ENCODE assay signal across 17 cellular contexts in genomic region chr10:33252324-33252723, GRCh38.
A peak's percentile ranks its signal among the peaks of the same experiment; 100 is the strongest.
DNase-seq lines count a peak whose midpoint lies in the region; ATAC-seq and TF ChIP-seq lines count a peak whose summit lies in the region.
"Had no signal": no experiment of that assay in that cellular context is flagged by ENCODE, and none has a peak within 500 bp of the region (broad histone marks: within the 10 kb centered on the region; RNA-seq: fewer than 3 reads in every experiment).

No MANE protein-coding gene starts in this region.

- ATAC-seq in activated CD8-positive, alpha-beta T cell treated with anti-CD3 and anti-CD28 coated beads for 36 hours: peak; percentile 28
- ATAC-seq in activated CD8-positive, alpha-beta T cell treated with anti-CD3 and anti-CD28 coated beads, Interleukin-2, amount 10 ng/mL, durations not matched to agents 7 days and 5 days: no peak
- no peak for ATAC-seq in CD4-positive, alpha-beta T cell (ENCODE audit: poor library complexity)
- no peak for ATAC-seq in left lung

- H3K36me3 Mint-ChIP-seq in activated CD8-positive, alpha-beta T cell treated with anti-CD3 and anti-CD28 coated beads for 36 hours (ENCODE audit: low read depth): peaks cover 1% of the 10 kb centered on the region
- no peaks in the 10 kb centered on the region for H3K36me3 Mint-ChIP-seq in activated CD8-positive, alpha-beta T cell treated with anti-CD3 and anti-CD28 coated beads, Interleukin-2, amount 10 ng/mL, durations not matched to agents 7 days and 5 days (ENCODE audit: low read depth)
- no peaks in the 10 kb centered on the region for H3K36me3 Mint-ChIP-seq in CD4-positive, alpha-beta T cell (ENCODE audit: low read depth)
- H3K36me3 Mint-ChIP-seq in activated T-helper 1 cell treated with anti-CD3 and anti-CD28 coated beads, Interleukin-12 subunit alpha, Interleukin-12 subunit beta, Interleukin-2, Interleukin-4 antibody, amounts not matched to agents 30 ng/mL and 10 ng/mL and 1 ng/mL, durations not matched to agents 14 hours and 24 hours and 36 hours (ENCODE audit: low read depth): peaks cover 4% of the 10 kb centered on the region
- peaks cover 84% of the 10 kb centered on the region for H3K36me3 Mint-ChIP-seq in osteocyte (ENCODE audit: unreplicated experiment)

- no peaks in the 10 kb centered on the region for H3K27me3 ChIP-seq in CD4-positive, alpha-beta T cell (ENCODE audit: control insufficient read depth, insufficient read depth, low read length)
- no peaks in the 10 kb centered on the region for H3K27me3 ChIP-seq in left lung
- no peaks in the 10 kb centered on the region for H3K27me3 ChIP-seq in vagina
- H3K27me3 ChIP-seq: esophagus muscularis mucosa had no signal

- H3K27ac ChIP-seq in CD4-positive, alpha-beta T cell (ENCODE audit: low read depth, low read length): no peak overlapping the region
- peak overlapping the region in 1 of 2 donors; percentile 14 for H3K27ac ChIP-seq in left lung
- H3K27ac ChIP-seq in vagina: no peak overlapping the region

- H3K27ac Mint-ChIP-seq in activated CD8-positive, alpha-beta T cell treated with anti-CD3 and anti-CD28 coated beads for 36 hours: peak overlapping the region; percentile 73
- no peak overlapping the region for H3K27ac Mint-ChIP-seq in activated CD8-positive, alpha-beta T cell treated with anti-CD3 and anti-CD28 coated beads, Interleukin-2, amount 10 ng/mL, durations not matched to agents 7 days and 5 days
- peak overlapping the region; percentile 12 for H3K27ac Mint-ChIP-seq in CD4-positive, alpha-beta T cell
- H3K27ac Mint-ChIP-seq in activated T-helper 1 cell treated with anti-CD3 and anti-CD28 coated beads, Interleukin-12 subunit alpha, Interleukin-12 subunit beta, Interleukin-2, Interleukin-4 antibody, amounts not matched to agents 30 ng/mL and 10 ng/mL and 1 ng/mL, durations not matched to agents 14 hours and 24 hours and 36 hours: peak overlapping the region; percentile 85
- peak overlapping the region; percentile 96 for H3K27ac Mint-ChIP-seq in osteocyte (ENCODE audit: unreplicated experiment)

- DNase-seq in activated CD8-positive, alpha-beta T cell treated with anti-CD3 and anti-CD28 coated beads for 36 hours: peak; percentile 22
- no peak for DNase-seq in activated CD8-positive, alpha-beta T cell treated with anti-CD3 and anti-CD28 coated beads, Interleukin-2, amount 10 ng/mL, durations not matched to agents 7 days and 5 days
- no peak for DNase-seq in CD4-positive, alpha-beta T cell
- no peak for DNase-seq in activated T-helper 1 cell treated with anti-CD3 and anti-CD28 coated beads, Interleukin-12 subunit alpha, Interleukin-12 subunit beta, Interleukin-2, Interleukin-4 antibody, amounts not matched to agents 30 ng/mL and 10 ng/mL and 1 ng/mL, durations not matched to agents 14 hours and 24 hours and 36 hours (ENCODE audit: low spot score)
- DNase-seq in osteocyte (ENCODE audit: extremely low spot score, unreplicated experiment): no peak
- no peak for DNase-seq in left lung
- no peak for DNase-seq in vagina (ENCODE audit: extremely low spot score in 2 of 2)
- DNase-seq in retina: no peak
- DNase-seq: activated CD8-positive, alpha-beta memory T cell treated with anti-CD3 and anti-CD28 coated beads, Interleukin-2, amount 50 U/mL, for 4 hours; aorta; cortex of kidney; KG1; midbrain; NCI-H446 treated with DMSO at 0.1 percent for 48 hours; occipital lobe; substantia nigra had no signal

- H3K4me1 Mint-ChIP-seq in activated CD8-positive, alpha-beta T cell treated with anti-CD3 and anti-CD28 coated beads for 36 hours (ENCODE audit: low read depth): peaks cover 58% of the 10 kb centered on the region
- H3K4me1 Mint-ChIP-seq in activated CD8-positive, alpha-beta T cell treated with anti-CD3 and anti-CD28 coated beads, Interleukin-2, amount 10 ng/mL, durations not matched to agents 7 days and 5 days (ENCODE audit: low read depth): peaks cover 33% of the 10 kb centered on the region
- H3K4me1 Mint-ChIP-seq in CD4-positive, alpha-beta T cell (ENCODE audit: low read depth): peaks cover 47% of the 10 kb centered on the region
- H3K4me1 Mint-ChIP-seq in activated T-helper 1 cell treated with anti-CD3 and anti-CD28 coated beads, Interleukin-12 subunit alpha, Interleukin-12 subunit beta, Interleukin-2, Interleukin-4 antibody, amounts not matched to agents 30 ng/mL and 10 ng/mL and 1 ng/mL, durations not matched to agents 14 hours and 24 hours and 36 hours (ENCODE audit: low read depth): peaks cover 58% of the 10 kb centered on the region
- peaks cover 80% of the 10 kb centered on the region for H3K4me1 Mint-ChIP-seq in osteocyte (ENCODE audit: unreplicated experiment)

- peak overlapping the region; percentile 9 for H3K4me3 Mint-ChIP-seq in activated CD8-positive, alpha-beta T cell treated with anti-CD3 and anti-CD28 coated beads for 36 hours
- no peak overlapping the region for H3K4me3 Mint-ChIP-seq in activated CD8-positive, alpha-beta T cell treated with anti-CD3 and anti-CD28 coated beads, Interleukin-2, amount 10 ng/mL, durations not matched to agents 7 days and 5 days
- no peak overlapping the region for H3K4me3 Mint-ChIP-seq in CD4-positive, alpha-beta T cell
- H3K4me3 Mint-ChIP-seq in activated T-helper 1 cell treated with anti-CD3 and anti-CD28 coated beads, Interleukin-12 subunit alpha, Interleukin-12 subunit beta, Interleukin-2, Interleukin-4 antibody, amounts not matched to agents 30 ng/mL and 10 ng/mL and 1 ng/mL, durations not matched to agents 14 hours and 24 hours and 36 hours: peak overlapping the region; percentile 32
- peak overlapping the region; percentile 5 for H3K4me3 Mint-ChIP-seq in osteocyte (ENCODE audit: unreplicated experiment)

- no peak for TF ChIP-seq CTCF in activated CD8-positive, alpha-beta T cell treated with anti-CD3 and anti-CD28 coated beads for 36 hours (IDR thresholded peaks at IDR 0.05)
- TF ChIP-seq CTCF in CD4-positive, alpha-beta T cell (IDR thresholded peaks at IDR 0.05): no peak
- TF ChIP-seq CTCF in osteocyte (IDR thresholded peaks at IDR 0.05) (no peak), left lung (IDR thresholded peaks at IDR 0.05) (no peak), vagina (IDR thresholded peaks at IDR 0.05) (no peak)

- intact Hi-C loops in activated CD8-positive, alpha-beta T cell treated with anti-CD3 and anti-CD28 coated beads for 36 hours (cut with micrococcal nuclease): no loop called here
- intact Hi-C loops in CD4-positive, alpha-beta T cell (cut with DNase I, micrococcal nuclease): no loop called here
- intact Hi-C loops in activated T-helper 1 cell treated with anti-CD3 and anti-CD28 coated beads, Interleukin-12 subunit alpha, Interleukin-12 subunit beta, Interleukin-2, Interleukin-4 antibody, amounts not matched to agents 30 ng/mL and 10 ng/mL and 1 ng/mL, durations not matched to agents 14 hours and 24 hours and 36 hours (cut with micrococcal nuclease): loop anchor here (1.0 to 10.0 kb wide), 6 partner anchors 13 to 1030 kb away; partner anchors contain the start of gene CCDC7
- intact Hi-C loops in left lung (cut with DNase I): no loop called here
- intact Hi-C loops in vagina (cut with DNase I): loop anchor here (10.0 kb wide), 1 partner anchor 48 kb away; no protein-coding TSS in a partner anchor

- TF ChIP-seq POLR2A in vagina (IDR thresholded peaks at IDR 0.05): no peak

- H3K4me1 ChIP-seq in left lung (peaks cover 14 to 40% of the 10 kb centered on the region in 2 donors), vagina (no peaks in the 10 kb centered on the region)

- peaks cover 0 to 49% of the 10 kb centered on the region in 2 donors for H3K36me3 ChIP-seq in left lung
- peaks cover 0 to 17% of the 10 kb centered on the region in 2 donors for H3K36me3 ChIP-seq in vagina

- POLR2A ChIA-PET in activated CD8-positive, alpha-beta T cell treated with anti-CD3 and anti-CD28 coated beads for 36 hours (lab: Charles Lee): interaction anchor here (0.9 kb wide), 1 partner anchor 10 kb away, joined by 3 read pairs; no protein-coding TSS in a partner anchor
- POLR2A ChIA-PET in activated CD8-positive, alpha-beta T cell treated with anti-CD3 and anti-CD28 coated beads, Interleukin-2, amount 10 ng/mL, durations not matched to agents 7 days and 5 days (lab: Charles Lee): interaction anchor here (0.6 kb wide), 1 partner anchor 1274 kb away, joined by 3 read pairs; no protein-coding TSS in a partner anchor
- POLR2A ChIA-PET in CD4-positive, alpha-beta T cell (lab: Charles Lee): no interaction called here

- H3K4me3 ChIP-seq in left lung (no peak overlapping the region), vagina (no peak overlapping the region)
- H3K4me3 ChIP-seq: esophagus muscularis mucosa had no signal

- no peaks in the 10 kb centered on the region for H3K9me3 ChIP-seq in CD4-positive, alpha-beta T cell (ENCODE audit: control insufficient read depth, low read length)
- H3K9me3 ChIP-seq in left lung (no peaks in the 10 kb centered on the region), vagina (no peaks in the 10 kb centered on the region)
- H3K9me3 ChIP-seq: esophagus muscularis mucosa had no signal

- H3K9me3 Mint-ChIP-seq in activated CD8-positive, alpha-beta T cell treated with anti-CD3 and anti-CD28 coated beads for 36 hours: peaks cover 4% of the 10 kb centered on the region
- H3K9me3 Mint-ChIP-seq in activated CD8-positive, alpha-beta T cell treated with anti-CD3 and anti-CD28 coated beads, Interleukin-2, amount 10 ng/mL, durations not matched to agents 7 days and 5 days (ENCODE audit: insufficient read depth): no peaks in the 10 kb centered on the region
- H3K9me3 Mint-ChIP-seq in CD4-positive, alpha-beta T cell: peaks cover 3% of the 10 kb centered on the region
- H3K9me3 Mint-ChIP-seq in activated T-helper 1 cell treated with anti-CD3 and anti-CD28 coated beads, Interleukin-12 subunit alpha, Interleukin-12 subunit beta, Interleukin-2, Interleukin-4 antibody, amounts not matched to agents 30 ng/mL and 10 ng/mL and 1 ng/mL, durations not matched to agents 14 hours and 24 hours and 36 hours: peaks cover 10% of the 10 kb centered on the region
- no peaks in the 10 kb centered on the region for H3K9me3 Mint-ChIP-seq in osteocyte (ENCODE audit: unreplicated experiment)

- H3K27me3 Mint-ChIP-seq in activated CD8-positive, alpha-beta T cell treated with anti-CD3 and anti-CD28 coated beads for 36 hours: peaks cover 1% of the 10 kb centered on the region
- peaks cover 5% of the 10 kb centered on the region for H3K27me3 Mint-ChIP-seq in activated CD8-positive, alpha-beta T cell treated with anti-CD3 and anti-CD28 coated beads, Interleukin-2, amount 10 ng/mL, durations not matched to agents 7 days and 5 days (ENCODE audit: low read depth)
- H3K27me3 Mint-ChIP-seq in CD4-positive, alpha-beta T cell: no peaks in the 10 kb centered on the region
- peaks cover 15% of the 10 kb centered on the region for H3K27me3 Mint-ChIP-seq in activated T-helper 1 cell treated with anti-CD3 and anti-CD28 coated beads, Interleukin-12 subunit alpha, Interleukin-12 subunit beta, Interleukin-2, Interleukin-4 antibody, amounts not matched to agents 30 ng/mL and 10 ng/mL and 1 ng/mL, durations not matched to agents 14 hours and 24 hours and 36 hours (ENCODE audit: insufficient read depth)
- H3K27me3 Mint-ChIP-seq in osteocyte (ENCODE audit: unreplicated experiment): no peaks in the 10 kb centered on the region

- CTCF ChIA-PET in activated CD8-positive, alpha-beta T cell treated with anti-CD3 and anti-CD28 coated beads for 36 hours (lab: Charles Lee): interaction anchor here (1.4 kb wide), 1 partner anchor 59 kb away, joined by 3 read pairs; no protein-coding TSS in a partner anchor
- CTCF ChIA-PET in activated CD8-positive, alpha-beta T cell treated with anti-CD3 and anti-CD28 coated beads, Interleukin-2, amount 10 ng/mL, durations not matched to agents 7 days and 5 days (lab: Charles Lee): no interaction called here
- CTCF ChIA-PET in CD4-positive, alpha-beta T cell (lab: Charles Lee): no interaction called here

Comparison
In these comparisons a context has a peak if more than half of its experiments do, and no peak if none do; other contexts are left out.
1. H3K4me3 Mint-ChIP-seq: peak in activated CD8-positive, alpha-beta T cell treated with anti-CD3 and anti-CD28 coated beads for 36 hours (single experiment), activated T-helper 1 cell treated with anti-CD3 and anti-CD28 coated beads, Interleukin-12 subunit alpha, Interleukin-12 subunit beta, Interleukin-2, Interleukin-4 antibody, amounts not matched to agents 30 ng/mL and 10 ng/mL and 1 ng/mL, durations not matched to agents 14 hours and 24 hours and 36 hours (single experiment) and osteocyte (single experiment); none in activated CD8-positive, alpha-beta T cell treated with anti-CD3 and anti-CD28 coated beads, Interleukin-2, amount 10 ng/mL, durations not matched to agents 7 days and 5 days (single experiment) and CD4-positive, alpha-beta T cell (single experiment).
2. intact Hi-C loops: an anchor here in activated T-helper 1 cell treated with anti-CD3 and anti-CD28 coated beads, Interleukin-12 subunit alpha, Interleukin-12 subunit beta, Interleukin-2, Interleukin-4 antibody, amounts not matched to agents 30 ng/mL and 10 ng/mL and 1 ng/mL, durations not matched to agents 14 hours and 24 hours and 36 hours (1.0 to 10.0 kb wide) and vagina (10.0 kb wide); none called in activated CD8-positive, alpha-beta T cell treated with anti-CD3 and anti-CD28 coated beads for 36 hours, CD4-positive, alpha-beta T cell and left lung.